Comparison of ENCODE assay signal across 9 cellular contexts in genomic region chr2:119224391-119224972, GRCh38. TPM values are rescaled to one million over a fixed set of nuclear protein-coding genes. Genes with fewer than 3 reads are reported as not detected.
DNase-seq lines count a peak whose midpoint lies in the region; ATAC-seq and TF ChIP-seq lines count a peak whose summit lies in the region.
"Had no signal": no experiment of that assay in that cellular context is flagged by ENCODE, and none has a peak within 500 bp of the region (broad histone marks: within the 10 kb centered on the region; RNA-seq: fewer than 3 reads in every experiment).

No MANE protein-coding gene starts in this region.

- TF ChIP-seq POLR2A in heart left ventricle (IDR thresholded peaks at IDR 0.05) = no peak

- peak overlapping the region; percentile 50 to 81 (median 70) for H3K4me3 ChIP-seq in heart left ventricle
- H3K4me3 ChIP-seq in choroid plexus epithelial cell (ENCODE audit: low read depth, low read length) = peak overlapping the region; percentile 75
- peak overlapping the region; percentile 61 for H3K4me3 ChIP-seq in mesodermal cell (ENCODE audit: extremely low read depth, insufficient read depth, low read length, poor library complexity, severe bottlenecking)
- H3K4me3 ChIP-seq in upper lobe of right lung = peak overlapping the region; percentile 65

- DNase-seq in heart left ventricle (no peak), left ventricle myocardium superior (no peak), choroid plexus epithelial cell (ENCODE audit: low read depth) (no peak), upper lobe of right lung (no peak), OCI-M1 (lab: John Stamatoyannopoulos, UW) (no peak)
- no peak for DNase-seq in stimulated activated CD4-positive, alpha-beta T cell treated with anti-CD3 and anti-CD28 coated beads, Interleukin-2, amount 100 ng/mL, for 48 hours
- DNase-seq: NCI-H1694 had no signal

- H3K27ac ChIP-seq in heart left ventricle = peak overlapping the region in 2 of 12 donors; percentile 59 to 70
- H3K27ac ChIP-seq in mesodermal cell (ENCODE audit: low read depth, low read length, severe bottlenecking) = no peak overlapping the region
- no peak overlapping the region for H3K27ac ChIP-seq in upper lobe of right lung

- no peak for ATAC-seq in heart left ventricle
- no peak for ATAC-seq in left ventricle myocardium superior
- ATAC-seq in upper lobe of right lung = no peak
- no peak for ATAC-seq in GM19467 (IDR thresholded peaks at IDR 0.05; ENCODE audit: unreplicated experiment)

- no peaks in the 10 kb centered on the region for H3K9me3 ChIP-seq in heart left ventricle
- no peaks in the 10 kb centered on the region for H3K9me3 ChIP-seq in mesodermal cell (ENCODE audit: control insufficient read depth, low read length)
- no peaks in the 10 kb centered on the region for H3K9me3 ChIP-seq in upper lobe of right lung

- intact Hi-C loops in heart left ventricle (cut with DNase I) (loop anchor here in 2 of 10 donors (5.0 to 10.0 kb wide), 3 partner anchors 43 to 180 kb away; no protein-coding TSS in a partner anchor), left ventricle myocardium superior (cut with micrococcal nuclease) (no loop called here), upper lobe of right lung (cut with DNase I) (no loop called here)

- no peaks in the 10 kb centered on the region for H3K36me3 ChIP-seq in heart left ventricle
- H3K36me3 ChIP-seq in mesodermal cell (ENCODE audit: control insufficient read depth, insufficient read depth, low read length) = no peaks in the 10 kb centered on the region
- H3K36me3 ChIP-seq in upper lobe of right lung = no peaks in the 10 kb centered on the region

- H3K4me1 ChIP-seq in heart left ventricle (peaks cover 0 to 25% (median 12%) of the 10 kb centered on the region in 12 donors), mesodermal cell (ENCODE audit: control insufficient read depth, insufficient read depth, low read length, poor library complexity, severe bottlenecking) (peaks cover 21% of the 10 kb centered on the region), upper lobe of right lung (peaks cover 21% of the 10 kb centered on the region)

- WGBS in heart left ventricle, 4 donors = 22 to 56% (median 29%) methylated on average over 4 to 11 of the region's 11 CpGs
- 44 to 53% methylated on average over 4 to 6 of the region's 11 CpGs for WGBS in mesodermal cell (ENCODE audit: insufficient coverage in 2 of 2), 2 experiments

- TF ChIP-seq CTCF in heart left ventricle (IDR thresholded peaks at IDR 0.05) (no peak), choroid plexus epithelial cell (conservative IDR thresholded peaks at IDR 0.05; ENCODE audit: low read depth, low read length) (no peak), upper lobe of right lung (IDR thresholded peaks at IDR 0.05) (no peak)

- H3K27me3 ChIP-seq in heart left ventricle (peaks cover 0 to 5% (median 0%) of the 10 kb centered on the region in 9 donors), upper lobe of right lung (peaks cover 6% of the 10 kb centered on the region)

RNA-seq across cellular contexts. Expression of gene STEAP3, which starts 0.8 kb away (rescaled TPM):
- total RNA-seq in heart left ventricle (10 to 100 TPM in 6 of 9 donors, 1 to 10 TPM in 3; 6.9 to 38.5 (median 12.2) TPM), left ventricle myocardium superior (11.8 TPM), upper lobe of right lung (14.1 TPM)
- 1 to 10 TPM; 4.9 to 9.2 TPM for polyA plus RNA-seq in heart left ventricle
- 10.5 TPM for polyA plus RNA-seq in mesodermal cell (2013, experiment 1 of 2)
- polyA plus RNA-seq in mesodermal cell (2013, experiment 2 of 2) = 7.8 TPM
